17 cellular contexts compared by ENCODE assay signal in the genomic region with DNA sequence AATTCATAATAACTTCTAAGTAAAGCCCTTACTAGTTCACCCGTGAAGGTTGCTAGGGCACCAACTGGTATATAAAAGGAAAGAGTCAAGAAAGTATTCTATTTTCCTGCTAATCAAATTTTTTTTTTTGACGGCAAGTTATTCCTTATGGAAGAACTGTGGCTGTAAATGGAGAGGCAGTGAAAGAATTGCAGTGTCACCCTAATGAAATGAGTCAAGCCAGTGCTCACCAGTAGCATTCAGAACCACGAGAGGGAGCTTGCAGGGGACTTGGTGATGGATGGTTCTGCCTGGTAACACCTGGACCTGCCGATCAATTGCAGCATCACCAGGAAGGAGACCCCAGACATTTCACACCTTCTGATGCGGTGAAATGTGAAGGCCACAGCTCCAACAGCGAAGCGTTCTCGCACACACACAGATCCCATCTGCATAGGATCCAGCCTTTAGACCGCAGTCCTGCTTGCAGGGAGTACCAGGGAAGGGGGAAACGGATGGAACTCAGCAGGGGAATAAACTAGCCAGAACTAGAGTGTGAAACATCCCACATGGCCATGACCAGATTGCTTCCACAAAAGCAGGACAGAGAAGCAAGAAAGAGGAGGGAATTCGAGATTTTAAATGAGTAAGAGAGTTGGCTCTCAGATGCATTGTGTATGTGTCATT.
"Had no signal": no experiment of that assay in that cellular context is flagged by ENCODE, and none has a peak within 500 bp of the region (broad histone marks: within the 10 kb centered on the region; RNA-seq: fewer than 3 reads in every experiment).

No MANE protein-coding gene starts in this region.

- H3K4me3 ChIP-seq: ascending aorta, colonic mucosa, esophagus squamous epithelium, left lung, mucosa of descending colon, ovary, sigmoid colon, thyroid gland had no signal

- H3K27ac ChIP-seq: ascending aorta, colonic mucosa, esophagus squamous epithelium, left lung, ovary, sigmoid colon had no signal

- DNase-seq: activated CD4-positive, alpha-beta T cell treated with anti-CD3 and anti-CD28 coated beads, Interleukin-2, amount 50 U/mL, for 1 hour; activated naive CD4-positive, alpha-beta T cell treated with anti-CD3 and anti-CD28 coated beads, Interleukin-2, amount 10 ng/mL, durations not matched to agents 7 days and 5 days; activated T-cell treated with anti-CD3 and anti-CD28 coated beads for 4 hours; colonic mucosa; esophagus squamous epithelium; hippocampal formation; left lung; mammary epithelial cell; mucosa of descending colon; naive thymus-derived CD8-positive, alpha-beta T cell; ovary; sigmoid colon; stimulated activated CD4-positive, alpha-beta T cell treated with anti-CD3 and anti-CD28 coated beads, Interleukin-2, amount 100 ng/mL, for 24 hours; thyroid gland had no signal

- H3K4me1 ChIP-seq: ascending aorta, colonic mucosa had no signal

- H3K9me3 ChIP-seq: ascending aorta, colonic mucosa, esophagus squamous epithelium, ovary, sigmoid colon, thyroid gland had no signal

- H3K27me3 Mint-ChIP-seq: naive thymus-derived CD8-positive, alpha-beta T cell had no signal

- H3K27ac Mint-ChIP-seq: activated naive CD4-positive, alpha-beta T cell treated with anti-CD3 and anti-CD28 coated beads, Interleukin-2, amount 10 ng/mL, durations not matched to agents 7 days and 5 days; T-helper 2 cell treated with Interferon-gamma antibody and Interleukin-4, amounts not matched to agents 5 μg/mL and 100 μg/mL, for 36 hours had no signal

- H3K4me3 Mint-ChIP-seq: activated naive CD4-positive, alpha-beta T cell treated with anti-CD3 and anti-CD28 coated beads, Interleukin-2, amount 10 ng/mL, durations not matched to agents 7 days and 5 days; T-helper 2 cell treated with Interferon-gamma antibody and Interleukin-4, amounts not matched to agents 5 μg/mL and 100 μg/mL, for 36 hours had no signal

- ATAC-seq: activated CD4-positive, CD25-positive, alpha-beta regulatory T cell treated with anti-CD3 and anti-CD28 coated beads, Interleukin-2, amount 50 U/mL, for 24 hours; left lung; mucosa of descending colon; naive thymus-derived CD8-positive, alpha-beta T cell had no signal

- H3K27me3 ChIP-seq: ascending aorta, colonic mucosa, esophagus squamous epithelium, left lung, ovary, sigmoid colon, thyroid gland had no signal

- H3K36me3 ChIP-seq: ascending aorta, colonic mucosa, esophagus squamous epithelium, left lung, ovary, sigmoid colon, thyroid gland had no signal
